ENCODE assay signal across 27 cellular contexts in the genomic region with DNA sequence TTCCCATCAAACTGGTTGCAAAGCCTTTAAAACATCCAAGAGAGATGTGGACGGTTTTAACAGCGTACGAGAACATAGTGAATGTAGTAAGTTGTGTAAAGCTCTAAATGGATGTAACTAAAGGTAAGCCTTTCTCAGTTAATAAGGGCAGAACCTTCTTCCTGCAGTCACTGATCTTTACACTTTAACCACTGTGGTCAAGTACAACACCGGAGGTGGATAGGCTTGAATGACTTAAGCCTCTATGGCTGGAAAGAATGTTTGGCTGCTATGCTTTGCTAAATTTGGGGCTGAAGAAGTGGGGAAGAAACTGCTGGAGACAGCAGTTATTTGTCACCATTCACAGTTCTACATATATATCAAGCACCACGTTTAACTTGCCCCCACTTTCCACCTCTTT.
"Had no signal": no experiment of that assay in that cellular context is flagged by ENCODE, and none has a peak within 500 bp of the region (broad histone marks: within the 10 kb centered on the region; RNA-seq: fewer than 3 reads in every experiment).

No MANE protein-coding gene starts in this region.

- H3K9me3 ChIP-seq: left ventricle myocardium inferior, neutrophil, psoas muscle, right atrium auricular region, right lobe of liver, stomach, thoracic aorta, tibial artery, upper lobe of right lung had no signal

- H3K4me2 ChIP-seq: neural progenitor cell, smooth muscle cell had no signal

- H3K9ac ChIP-seq: neural progenitor cell, parathyroid adenoma had no signal

- H3K79me2 ChIP-seq: parathyroid adenoma had no signal

- H3K27ac ChIP-seq: left ventricle myocardium inferior, neural progenitor cell, neutrophil, parathyroid adenoma, psoas muscle, right atrium auricular region, right lobe of liver, stomach, thoracic aorta, tibial artery, upper lobe of right lung had no signal

- H3K36me3 ChIP-seq: left ventricle myocardium inferior, neural progenitor cell, neutrophil, right atrium auricular region, right lobe of liver, stomach, thoracic aorta, tibial artery, upper lobe of right lung had no signal

- H2AFZ ChIP-seq: neural progenitor cell, parathyroid adenoma had no signal

- FAIRE-seq: islet of Langerhans, urothelium cell line had no signal

- H3K4me1 ChIP-seq: left ventricle myocardium inferior, neural progenitor cell, parathyroid adenoma, psoas muscle, right atrium auricular region, right lobe of liver, stomach, tibial artery, upper lobe of right lung had no signal

- H3K27me3 ChIP-seq: neural progenitor cell, neutrophil, right atrium auricular region, right lobe of liver, stomach, tibial artery, upper lobe of right lung had no signal

- H3K4me3 ChIP-seq: left ventricle myocardium inferior, lung, neural progenitor cell, psoas muscle, right atrium auricular region, right lobe of liver, smooth muscle cell, stomach, thoracic aorta, tibial artery, upper lobe of right lung had no signal

- DNase-seq: hypothalamus; immature natural killer cell; kidney; left ventricle myocardium inferior; mesendoderm; naive B cell; natural killer cell; nephron progenitor cell; occipital lobe; psoas muscle; right lobe of liver; stimulated activated CD4-positive, alpha-beta T cell treated with anti-CD3 and anti-CD28 coated beads, Interleukin-1b, Interleukin-23, amount 100 ng/mL, for 48 hours; stimulated activated CD4-positive, alpha-beta T cell treated with anti-CD3 and anti-CD28 coated beads, Interleukin-4, amount 100 ng/mL, for 1 hour; stimulated activated naive B cell treated with anti-CD40 and anti-IgM and Interleukin-4, amounts not matched to agents 10 μg/mL and 1 μg/mL and 100 μg/mL, for 72 hours; stimulated activated naive CD8-positive, alpha-beta T cell treated with anti-CD3 and anti-CD28 coated beads, Interleukin-15, Interleukin-2, amounts not matched to agents 100 U/mL and 50 U/mL, for 24 hours; stomach; tibial artery; upper lobe of right lung had no signal
